ENCODE assay signal across 12 cellular contexts in the genomic region with DNA sequence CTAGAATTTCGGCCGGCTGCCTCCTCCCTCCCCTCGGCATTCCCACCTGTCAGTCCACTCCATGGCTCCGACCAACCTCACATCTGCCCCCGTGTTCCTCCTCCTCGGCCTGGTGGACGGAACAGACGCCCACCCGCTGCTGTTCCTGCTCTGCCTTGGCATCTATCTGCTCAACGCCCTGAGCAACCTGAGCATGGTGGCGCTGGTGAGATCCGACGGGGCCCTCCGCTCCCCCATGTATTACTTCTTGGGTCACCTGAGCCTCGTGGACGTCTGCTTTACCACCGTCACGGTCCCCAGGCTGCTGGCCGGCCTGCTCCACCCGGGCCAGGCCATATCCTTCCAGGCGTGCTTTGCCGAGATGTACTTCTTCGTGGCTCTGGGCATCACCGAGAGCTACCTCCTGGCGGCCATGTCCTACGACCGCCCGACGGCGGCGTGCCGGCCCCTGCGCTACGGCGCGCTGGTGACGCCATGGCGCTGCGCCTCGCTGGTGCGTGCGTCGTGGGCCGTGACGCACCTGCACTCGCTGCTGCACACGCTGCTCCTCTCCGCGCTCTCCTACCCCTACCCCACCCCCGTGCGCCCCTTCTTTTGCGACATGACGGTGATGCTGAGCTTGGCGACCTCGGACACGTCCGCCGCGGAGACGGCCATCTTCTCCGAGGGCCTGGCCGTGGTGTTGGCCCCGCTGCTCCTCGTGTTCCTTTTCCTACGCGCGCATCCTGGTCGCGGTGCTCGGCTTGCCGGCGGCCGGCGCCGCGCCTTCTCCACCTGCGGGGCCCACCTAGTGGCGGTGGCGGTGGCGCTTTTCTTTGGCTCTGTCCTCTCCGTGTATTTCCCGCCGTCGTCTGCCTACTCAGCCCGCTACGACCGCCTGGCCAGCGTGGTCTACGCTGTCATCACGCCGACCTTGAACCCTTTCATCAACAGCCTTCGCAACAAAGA. TPM values are rescaled to one million over a fixed set of nuclear protein-coding genes. Genes with fewer than 3 reads are reported as not detected.
DNase-seq lines count a peak whose midpoint lies in the region; ATAC-seq, FAIRE-seq and TF ChIP-seq lines count a peak whose summit lies in the region.
"Had no signal": no experiment of that assay in that cellular context is flagged by ENCODE, and none has a peak within 500 bp of the region (broad histone marks: within the 10 kb centered on the region; RNA-seq: fewer than 3 reads in every experiment).

Gene OR3A2, minus strand, starts transcription at position 440 of the 948 bp plus-strand sequence.

- TF ChIP-seq CTCF in gastroesophageal sphincter (IDR thresholded peaks at IDR 0.05) = no peak

- H3K36me3 Mint-ChIP-seq in activated naive CD4-positive, alpha-beta T cell treated with anti-CD3 and anti-CD28 coated beads, Interleukin-2, amount 50 U/mL, for 72 hours = peaks cover 0 to 6% of the 10 kb centered on the region in 2 donors
- H3K36me3 Mint-ChIP-seq in naive thymus-derived CD8-positive, alpha-beta T cell = peaks cover 0 to 8% (median 4%) of the 10 kb centered on the region in 3 donors

- H3K36me3 ChIP-seq in gastroesophageal sphincter = no peaks in the 10 kb centered on the region

- 57 to 92% methylated on average over 6 to 20 of the region's 92 CpGs for WGBS in gastroesophageal sphincter (ENCODE audit: low coverage in 1 of 2), 2 donors

- H3K4me1 ChIP-seq in gastroesophageal sphincter = no peaks in the 10 kb centered on the region

- H3K4me1 Mint-ChIP-seq in naive thymus-derived CD8-positive, alpha-beta T cell = peaks cover 0 to 15% (median 2%) of the 10 kb centered on the region in 4 donors

- TF ChIP-seq POLR2A in gastroesophageal sphincter (IDR thresholded peaks at IDR 0.05) = no peak

- ATAC-seq in activated naive CD4-positive, alpha-beta T cell treated with anti-CD3 and anti-CD28 coated beads, Interleukin-2, amount 50 U/mL, for 72 hours = peak; percentile 82 to 98
- ATAC-seq in naive thymus-derived CD8-positive, alpha-beta T cell = peak; percentile 83 to 94
- ATAC-seq in gastroesophageal sphincter (no peak), GM19467 (IDR thresholded peaks at IDR 0.05; ENCODE audit: unreplicated experiment) (no peak)

- H3K27me3 Mint-ChIP-seq in naive thymus-derived CD8-positive, alpha-beta T cell = peaks cover 24 to 63% (median 32%) of the 10 kb centered on the region in 5 donors

- peak within 1 kb of the TSS; percentile 25 to 86 for H3K27ac Mint-ChIP-seq in activated naive CD4-positive, alpha-beta T cell treated with anti-CD3 and anti-CD28 coated beads, Interleukin-2, amount 50 U/mL, for 72 hours
- peak within 1 kb of the TSS in 7 of 10 donors; percentile 38 to 91 (median 76) for H3K27ac Mint-ChIP-seq in naive thymus-derived CD8-positive, alpha-beta T cell

- no peak within 1 kb of the TSS for H3K27ac ChIP-seq in gastroesophageal sphincter

- H3K9me3 Mint-ChIP-seq in activated naive CD4-positive, alpha-beta T cell treated with anti-CD3 and anti-CD28 coated beads, Interleukin-2, amount 50 U/mL, for 72 hours = peaks cover 0 to 8% of the 10 kb centered on the region in 2 donors
- peaks cover 0 to 17% (median 5%) of the 10 kb centered on the region in 9 donors for H3K9me3 Mint-ChIP-seq in naive thymus-derived CD8-positive, alpha-beta T cell

- peak; percentile 93 for FAIRE-seq in urothelium cell line (lab: Jason Lieb, UNC)
- FAIRE-seq: A204.1, GM19239 had no signal

- TF ChIP-seq EP300 in gastroesophageal sphincter (IDR thresholded peaks at IDR 0.05) = no peak

- peaks cover 0 to 5% (median 0%) of the 10 kb centered on the region in 3 donors for H3K9me3 ChIP-seq in gastroesophageal sphincter

- POLR2A ChIA-PET in naive thymus-derived CD8-positive, alpha-beta T cell (lab: Charles Lee) = interaction anchor here (0.6 to 1.2 kb wide), 2 partner anchors 136 to 758 kb away, joined by 3 to 4 read pairs; no protein-coding TSS in a partner anchor

- H3K4me3 ChIP-seq in gastroesophageal sphincter = peak within 1 kb of the TSS in 1 of 2 donors; percentile 17

- peak; percentile 52 for DNase-seq in activated naive CD4-positive, alpha-beta T cell treated with Interleukin-2 at 50 U/mL for 16 hours
- DNase-seq in activated naive CD4-positive, alpha-beta T cell (lab: John Stamatoyannopoulos, UW) = no peak
- DNase-seq in activated naive CD4-positive, alpha-beta T cell treated with anti-CD3 and anti-CD28 coated beads, Interleukin-2, amount 50 U/mL, for 72 hours (ENCODE audit: low spot score in 2 of 2) = peak in 1 of 2 donors; percentile 9
- peak in 8 of 10 donors; percentile 0 to 71 (median 38) for DNase-seq in naive thymus-derived CD8-positive, alpha-beta T cell
- DNase-seq in urothelium cell line (ENCODE audit: low spot score) (peak; percentile 85), NCI-H2227 (lab: John Stamatoyannopoulos, UW; ENCODE audit: unreplicated experiment) (no peak)
- DNase-seq: GDM1, NCI-H1417 had no signal

- peak within 1 kb of the TSS; percentile 50 to 88 (median 74) for H3K4me3 Mint-ChIP-seq in naive thymus-derived CD8-positive, alpha-beta T cell

- H3K27me3 ChIP-seq in gastroesophageal sphincter = peaks cover 34% of the 10 kb centered on the region

RNA-seq across cellular contexts. Expression of gene OR3A2, which starts in this region (rescaled TPM):
- 1 to 10 TPM; 1.1 to 1.7 TPM for total RNA-seq in activated naive CD4-positive, alpha-beta T cell treated with anti-CD3 and anti-CD28 coated beads, Interleukin-2, amount 50 U/mL, for 72 hours
- 1 to 10 TPM; 5.1 to 5.8 TPM for total RNA-seq in naive thymus-derived CD8-positive, alpha-beta T cell
- polyA plus RNA-seq in naive thymus-derived CD8-positive, alpha-beta T cell = 1 to 10 TPM in 1 of 3 donors, under 1 TPM in 1, not detected in 1; 0.91 to 1.4 TPM
- total RNA-seq in gastroesophageal sphincter = under 1 TPM in 3 of 4 donors, not detected in 1; 0.67 to 0.78 (median 0.72) TPM

Comparison
In these comparisons a context has a peak if more than half of its experiments do, and no peak if none do; other contexts are left out.
1. DNase-seq: peak in activated naive CD4-positive, alpha-beta T cell treated with Interleukin-2 at 50 U/mL for 16 hours (single experiment), naive thymus-derived CD8-positive, alpha-beta T cell (8 of 10) and urothelium cell line (single experiment); none in activated naive CD4-positive, alpha-beta T cell (0 of 4) and NCI-H2227 (single experiment).
2. ATAC-seq: peak in activated naive CD4-positive, alpha-beta T cell treated with anti-CD3 and anti-CD28 coated beads, Interleukin-2, amount 50 U/mL, for 72 hours (2 of 2) and naive thymus-derived CD8-positive, alpha-beta T cell (2 of 2); none in gastroesophageal sphincter (single experiment) and GM19467 (single experiment).